8 cellular contexts compared by ENCODE assay signal in the genomic region with DNA sequence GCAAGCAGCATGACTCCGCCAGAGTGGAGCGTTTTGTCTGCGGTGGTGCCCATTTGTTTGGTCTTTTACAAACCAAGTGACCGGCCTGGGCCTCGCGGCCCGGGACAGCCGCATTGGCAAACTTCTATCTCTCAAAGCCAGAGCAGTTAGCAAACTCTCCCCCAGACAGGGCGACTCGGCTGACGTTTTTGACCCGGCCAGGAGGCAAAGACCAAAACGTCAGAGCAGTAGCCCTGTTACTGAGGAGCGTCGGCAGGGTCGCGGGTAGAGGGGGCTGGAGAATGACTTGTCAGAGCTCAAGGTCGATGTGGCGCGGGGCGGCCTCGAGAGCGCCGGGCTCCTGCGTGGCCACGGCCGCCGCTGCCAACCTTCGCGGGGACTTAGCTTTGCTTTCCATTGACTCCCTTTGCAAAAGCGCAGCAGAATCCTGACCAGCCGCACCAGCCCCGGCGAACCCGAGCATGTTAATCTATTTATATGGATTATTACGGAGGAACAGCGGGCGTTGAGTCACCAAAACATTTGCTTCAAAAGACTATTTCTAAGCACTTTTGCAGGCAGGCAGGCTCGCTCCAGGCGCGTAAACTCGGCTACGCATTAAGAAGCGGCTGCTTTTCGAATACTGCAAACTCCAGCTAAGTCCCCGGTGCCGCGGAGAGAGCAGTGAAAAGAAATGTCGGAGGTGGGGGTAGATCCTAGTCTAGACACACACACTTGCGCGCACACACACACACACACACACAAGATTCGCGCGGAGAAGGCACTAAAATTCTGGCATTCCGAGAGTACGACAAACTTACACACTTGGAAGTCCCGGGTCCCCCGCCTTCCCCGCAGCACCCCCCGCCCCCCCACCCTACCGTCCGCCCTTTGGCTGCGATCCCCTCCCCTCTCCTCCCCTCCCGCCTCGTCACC. TPM values are rescaled to one million over a fixed set of nuclear protein-coding genes. Genes with fewer than 3 reads are reported as not detected.
DNase-seq lines count a peak whose midpoint lies in the region; ATAC-seq and TF ChIP-seq lines count a peak whose summit lies in the region.

No MANE protein-coding gene starts in this region.

- H3K4me1 ChIP-seq in RWPE2 (ENCODE audit: insufficient read depth, poor library complexity, severe bottlenecking) = peaks cover 21% of the 10 kb centered on the region

- H3K36me3 ChIP-seq in H7 (replicated peaks; ENCODE audit: control insufficient read depth, insufficient read depth, low read length) (no peaks in the 10 kb centered on the region), RWPE2 (ENCODE audit: low read depth) (peaks cover 25% of the 10 kb centered on the region)

- H3K9me3 ChIP-seq in RWPE2 (ENCODE audit: severe bottlenecking) = no peaks in the 10 kb centered on the region

- H3K27me3 ChIP-seq in H7 (ENCODE audit: control insufficient read depth, insufficient read depth, low read length) (peaks cover 87% of the 10 kb centered on the region), RWPE2 (ENCODE audit: insufficient read depth, poor library complexity, severe bottlenecking) (no peaks in the 10 kb centered on the region)

- H3K27ac ChIP-seq in RWPE2 (ENCODE audit: poor library complexity, severe bottlenecking) = peak overlapping the region; percentile 73

- peak overlapping the region; percentile 37 for H3K4me3 ChIP-seq in H7 (ENCODE audit: insufficient read depth, low read depth, low read length)
- H3K4me3 ChIP-seq in RWPE2 (ENCODE audit: severe bottlenecking) = peak overlapping the region; percentile 95
- peak overlapping the region; percentile 59 for H3K4me3 ChIP-seq in fibroblast of mammary gland (ENCODE audit: control insufficient read depth, low read depth, low read length)

- ATAC-seq in RWPE2 (ENCODE audit: low read depth) (peak; percentile 29), HG03457 (IDR thresholded peaks at IDR 0.05; ENCODE audit: unreplicated experiment) (no peak)

- no peak for TF ChIP-seq CTCF in RWPE2 (IDR thresholded peaks at IDR 0.05; ENCODE audit: poor library complexity, severe bottlenecking)
- no peak for TF ChIP-seq CTCF in fibroblast of mammary gland (conservative IDR thresholded peaks at IDR 0.05; ENCODE audit: control insufficient read depth, insufficient read depth, low read depth, low read length)

- DNase-seq in Ammon's horn (ENCODE audit: low spot score) = peak; percentile 70
- DNase-seq in H7 = peak; percentile 73
- DNase-seq in RWPE2 (ENCODE audit: low spot score) = peak; percentile 79
- peak; percentile 76 for DNase-seq in fibroblast of mammary gland (ENCODE audit: low read depth)
- peak in 44 of 56 donors; percentile 29 to 86 (median 71) for DNase-seq in nucleus accumbens (lab: John Stamatoyannopoulos, UW)
- no peak for DNase-seq in effector CD4-positive, alpha-beta T cell
- no peak for DNase-seq in NOMO-1 (lab: John Stamatoyannopoulos, UW; ENCODE audit: unreplicated experiment in 2 of 2)

RNA-seq across cellular contexts. Expression of a gene that starts 0.6 kb away (rescaled TPM):
- 0.38 and 0.52 TPM in 2 replicates for total RNA-seq in H7 (2014; rRNA removed; shearing (Covaris generic))

Comparison
In these comparisons a context has a peak if more than half of its experiments do, and no peak if none do; other contexts are left out.
1. DNase-seq: peak in Ammon's horn (single experiment), H7 (single experiment), RWPE2 (single experiment), fibroblast of mammary gland (single experiment) and nucleus accumbens (44 of 56); none in effector CD4-positive, alpha-beta T cell (single experiment) and NOMO-1 (0 of 2).
2. H3K4me3 ChIP-seq: peak in every context shown above with its lines; median percentile 95 in RWPE2; 59 in fibroblast of mammary gland; 37 in H7.